Comparison of ENCODE assay signal across 1 cellular context in genomic region chr11:77821349-77821851, GRCh38.
TF ChIP-seq lines count a peak whose summit lies in the region.

No MANE protein-coding gene starts in this region.

TF ChIP-seq in HepG2, 621 proteins besides CTCF, POLR2A, EP300 and RAD21 (continued from another document and continues in another):
- no peak for TF ChIP-seq NFYC (CRISPR knock-in tag; IDR thresholded peaks at IDR 0.05)
- no peak for TF ChIP-seq MAFG (CRISPR knock-in tag; IDR thresholded peaks at IDR 0.05)
- TF ChIP-seq HOXA5 (CRISPR knock-in tag; IDR thresholded peaks at IDR 0.05), result no peak
- TF ChIP-seq GFI1 (CRISPR knock-in tag; IDR thresholded peaks at IDR 0.05; ENCODE audit: borderline replicate concordance), result 0 out of 2 replicates have a peak, but pooled peaks have one; percentile 52
- TF ChIP-seq LCORL (IDR thresholded peaks at IDR 0.05), result no peak
- TF ChIP-seq LCORL (CRISPR knock-in tag; IDR thresholded peaks at IDR 0.05), result 0 out of 2 replicates have a peak, but pooled peaks have one; percentile 7
- no peak for TF ChIP-seq MAFF (IDR thresholded peaks at IDR 0.05; ENCODE audit: low read depth, low read length)
- TF ChIP-seq, protein P1, sequence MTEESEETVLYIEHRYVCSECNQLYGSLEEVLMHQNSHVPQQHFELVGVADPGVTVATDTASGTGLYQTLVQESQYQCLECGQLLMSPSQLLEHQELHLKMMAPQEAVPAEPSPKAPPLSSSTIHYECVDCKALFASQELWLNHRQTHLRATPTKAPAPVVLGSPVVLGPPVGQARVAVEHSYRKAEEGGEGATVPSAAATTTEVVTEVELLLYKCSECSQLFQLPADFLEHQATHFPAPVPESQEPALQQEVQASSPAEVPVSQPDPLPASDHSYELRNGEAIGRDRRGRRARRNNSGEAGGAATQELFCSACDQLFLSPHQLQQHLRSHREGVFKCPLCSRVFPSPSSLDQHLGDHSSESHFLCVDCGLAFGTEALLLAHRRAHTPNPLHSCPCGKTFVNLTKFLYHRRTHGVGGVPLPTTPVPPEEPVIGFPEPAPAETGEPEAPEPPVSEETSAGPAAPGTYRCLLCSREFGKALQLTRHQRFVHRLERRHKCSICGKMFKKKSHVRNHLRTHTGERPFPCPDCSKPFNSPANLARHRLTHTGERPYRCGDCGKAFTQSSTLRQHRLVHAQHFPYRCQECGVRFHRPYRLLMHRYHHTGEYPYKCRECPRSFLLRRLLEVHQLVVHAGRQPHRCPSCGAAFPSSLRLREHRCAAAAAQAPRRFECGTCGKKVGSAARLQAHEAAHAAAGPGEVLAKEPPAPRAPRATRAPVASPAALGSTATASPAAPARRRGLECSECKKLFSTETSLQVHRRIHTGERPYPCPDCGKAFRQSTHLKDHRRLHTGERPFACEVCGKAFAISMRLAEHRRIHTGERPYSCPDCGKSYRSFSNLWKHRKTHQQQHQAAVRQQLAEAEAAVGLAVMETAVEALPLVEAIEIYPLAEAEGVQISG (CRISPR knock-in tag; IDR thresholded peaks at IDR 0.05), result no peak
- TF ChIP-seq, protein P2, sequence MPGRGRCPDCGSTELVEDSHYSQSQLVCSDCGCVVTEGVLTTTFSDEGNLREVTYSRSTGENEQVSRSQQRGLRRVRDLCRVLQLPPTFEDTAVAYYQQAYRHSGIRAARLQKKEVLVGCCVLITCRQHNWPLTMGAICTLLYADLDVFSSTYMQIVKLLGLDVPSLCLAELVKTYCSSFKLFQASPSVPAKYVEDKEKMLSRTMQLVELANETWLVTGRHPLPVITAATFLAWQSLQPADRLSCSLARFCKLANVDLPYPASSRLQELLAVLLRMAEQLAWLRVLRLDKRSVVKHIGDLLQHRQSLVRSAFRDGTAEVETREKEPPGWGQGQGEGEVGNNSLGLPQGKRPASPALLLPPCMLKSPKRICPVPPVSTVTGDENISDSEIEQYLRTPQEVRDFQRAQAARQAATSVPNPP (CRISPR knock-in tag; IDR thresholded peaks at IDR 0.05), result no peak
- TF ChIP-seq, protein P3, sequence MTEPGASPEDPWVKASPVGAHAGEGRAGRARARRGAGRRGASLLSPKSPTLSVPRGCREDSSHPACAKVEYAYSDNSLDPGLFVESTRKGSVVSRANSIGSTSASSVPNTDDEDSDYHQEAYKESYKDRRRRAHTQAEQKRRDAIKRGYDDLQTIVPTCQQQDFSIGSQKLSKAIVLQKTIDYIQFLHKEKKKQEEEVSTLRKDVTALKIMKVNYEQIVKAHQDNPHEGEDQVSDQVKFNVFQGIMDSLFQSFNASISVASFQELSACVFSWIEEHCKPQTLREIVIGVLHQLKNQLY (CRISPR knock-in tag; IDR thresholded peaks at IDR 0.05), result no peak
- TF ChIP-seq HOXA9 (CRISPR knock-in tag; IDR thresholded peaks at IDR 0.05; ENCODE audit: borderline replicate concordance), result no peak
- TF ChIP-seq RFXAP (CRISPR knock-in tag; IDR thresholded peaks at IDR 0.05; ENCODE audit: borderline replicate concordance), result 0 out of 2 replicates have a peak, but pooled peaks have one; percentile 1
- peak; percentile 34 for TF ChIP-seq XRCC5 (optimal IDR thresholded peaks at IDR 0.05; ENCODE audit: low read length)
- TF ChIP-seq KDM5A (IDR thresholded peaks at IDR 0.05; ENCODE audit: borderline replicate concordance, low read length), result no peak
- TF ChIP-seq, protein P4, sequence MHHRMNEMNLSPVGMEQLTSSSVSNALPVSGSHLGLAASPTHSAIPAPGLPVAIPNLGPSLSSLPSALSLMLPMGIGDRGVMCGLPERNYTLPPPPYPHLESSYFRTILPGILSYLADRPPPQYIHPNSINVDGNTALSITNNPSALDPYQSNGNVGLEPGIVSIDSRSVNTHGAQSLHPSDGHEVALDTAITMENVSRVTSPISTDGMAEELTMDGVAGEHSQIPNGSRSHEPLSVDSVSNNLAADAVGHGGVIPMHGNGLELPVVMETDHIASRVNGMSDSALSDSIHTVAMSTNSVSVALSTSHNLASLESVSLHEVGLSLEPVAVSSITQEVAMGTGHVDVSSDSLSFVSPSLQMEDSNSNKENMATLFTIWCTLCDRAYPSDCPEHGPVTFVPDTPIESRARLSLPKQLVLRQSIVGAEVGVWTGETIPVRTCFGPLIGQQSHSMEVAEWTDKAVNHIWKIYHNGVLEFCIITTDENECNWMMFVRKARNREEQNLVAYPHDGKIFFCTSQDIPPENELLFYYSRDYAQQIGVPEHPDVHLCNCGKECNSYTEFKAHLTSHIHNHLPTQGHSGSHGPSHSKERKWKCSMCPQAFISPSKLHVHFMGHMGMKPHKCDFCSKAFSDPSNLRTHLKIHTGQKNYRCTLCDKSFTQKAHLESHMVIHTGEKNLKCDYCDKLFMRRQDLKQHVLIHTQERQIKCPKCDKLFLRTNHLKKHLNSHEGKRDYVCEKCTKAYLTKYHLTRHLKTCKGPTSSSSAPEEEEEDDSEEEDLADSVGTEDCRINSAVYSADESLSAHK (CRISPR knock-in tag; IDR thresholded peaks at IDR 0.05; ENCODE audit: borderline replicate concordance), result no peak
- no peak for TF ChIP-seq PAWR (CRISPR knock-in tag; IDR thresholded peaks at IDR 0.05; ENCODE audit: borderline replicate concordance)
- TF ChIP-seq NONO (IDR thresholded peaks at IDR 0.05), result no peak
- no peak for TF ChIP-seq NONO (CRISPR knock-in tag; conservative IDR thresholded peaks at IDR 0.05)
- no peak for TF ChIP-seq ZNF367 (CRISPR knock-in tag; IDR thresholded peaks at IDR 0.05; ENCODE audit: borderline replicate concordance)
- no peak for TF ChIP-seq SPEN (CRISPR knock-in tag; IDR thresholded peaks at IDR 0.05; ENCODE audit: low read depth)
- 0 out of 2 replicates have a peak, but pooled peaks have one; percentile 13 for TF ChIP-seq MEF2D (CRISPR knock-in tag; IDR thresholded peaks at IDR 0.05)
- peak; percentile 21; the same call in 1 of the 2 replicates for TF ChIP-seq ZNF292 (CRISPR knock-in tag; IDR thresholded peaks at IDR 0.05; ENCODE audit: borderline replicate concordance, low read depth)
- no peak for TF ChIP-seq ZNF225 (CRISPR knock-in tag; IDR thresholded peaks at IDR 0.05)
- TF ChIP-seq CREM (IDR thresholded peaks at IDR 0.05), result 0 out of 2 replicates have a peak, but pooled peaks have one; percentile 3
- TF ChIP-seq CREM (CRISPR knock-in tag; IDR thresholded peaks at IDR 0.05), result no peak
- TF ChIP-seq ZNF430 (CRISPR knock-in tag; IDR thresholded peaks at IDR 0.05), result no peak
- no peak for TF ChIP-seq ISL2 (CRISPR knock-in tag; IDR thresholded peaks at IDR 0.05)
- 0 out of 2 replicates have a peak, but pooled peaks have one; percentile 4 for TF ChIP-seq ZNF317 (CRISPR knock-in tag; IDR thresholded peaks at IDR 0.05)
- 0 out of 2 replicates have a peak, but pooled peaks have one; percentile 5 for TF ChIP-seq ZNF605 (CRISPR knock-in tag; IDR thresholded peaks at IDR 0.05)
- no peak for TF ChIP-seq SMC3 (IDR thresholded peaks at IDR 0.05; ENCODE audit: low read length)
- TF ChIP-seq PAF1 (CRISPR knock-in tag; IDR thresholded peaks at IDR 0.05), result no peak
- no peak for TF ChIP-seq ZIK1 (CRISPR knock-in tag; IDR thresholded peaks at IDR 0.05; ENCODE audit: borderline replicate concordance, low read depth)
- no peak for TF ChIP-seq MAFK (conservative IDR thresholded peaks at IDR 0.05 in 1 of 2, IDR thresholded peaks at IDR 0.05 in 1 of 2; ENCODE audit: low read length in 2 of 2)
- no peak for TF ChIP-seq ZNF282 (IDR thresholded peaks at IDR 0.05; ENCODE audit: partially characterized antibody)
- TF ChIP-seq SSRP1 (CRISPR knock-in tag; IDR thresholded peaks at IDR 0.05), result no peak
- 0 out of 2 replicates have a peak, but pooled peaks have one; percentile 76 for TF ChIP-seq SMAD9 (CRISPR knock-in tag; IDR thresholded peaks at IDR 0.05)
- TF ChIP-seq ZNF121 (CRISPR knock-in tag; IDR thresholded peaks at IDR 0.05), result 0 out of 2 replicates have a peak, but pooled peaks have one; percentile 40
- no peak for TF ChIP-seq DZIP1 (CRISPR knock-in tag; IDR thresholded peaks at IDR 0.05)
- TF ChIP-seq HNF1B (CRISPR knock-in tag; IDR thresholded peaks at IDR 0.05), result no peak
- no peak for TF ChIP-seq ZNF333 (CRISPR knock-in tag; IDR thresholded peaks at IDR 0.05; ENCODE audit: borderline replicate concordance)
- TF ChIP-seq, protein P5, sequence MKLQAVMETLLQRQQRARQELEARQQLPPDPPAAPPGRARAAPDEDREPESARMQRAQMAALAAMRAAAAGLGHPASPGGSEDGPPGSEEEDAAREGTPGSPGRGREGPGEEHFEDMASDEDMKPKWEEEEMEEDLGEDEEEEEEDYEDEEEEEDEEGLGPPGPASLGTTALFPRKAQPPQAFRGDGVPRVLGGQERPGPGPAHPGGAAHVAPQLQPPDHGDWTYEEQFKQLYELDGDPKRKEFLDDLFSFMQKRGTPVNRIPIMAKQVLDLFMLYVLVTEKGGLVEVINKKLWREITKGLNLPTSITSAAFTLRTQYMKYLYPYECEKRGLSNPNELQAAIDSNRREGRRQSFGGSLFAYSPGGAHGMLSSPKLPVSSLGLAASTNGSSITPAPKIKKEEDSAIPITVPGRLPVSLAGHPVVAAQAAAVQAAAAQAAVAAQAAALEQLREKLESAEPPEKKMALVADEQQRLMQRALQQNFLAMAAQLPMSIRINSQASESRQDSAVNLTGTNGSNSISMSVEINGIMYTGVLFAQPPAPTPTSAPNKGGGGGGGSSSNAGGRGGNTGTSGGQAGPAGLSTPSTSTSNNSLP (IDR thresholded peaks at IDR 0.05; ENCODE audit: low read depth, low read length), result no peak
- no peak for TF ChIP-seq RNF2 (conservative IDR thresholded peaks at IDR 0.05; ENCODE audit: low read depth)
- TF ChIP-seq, protein P6, sequence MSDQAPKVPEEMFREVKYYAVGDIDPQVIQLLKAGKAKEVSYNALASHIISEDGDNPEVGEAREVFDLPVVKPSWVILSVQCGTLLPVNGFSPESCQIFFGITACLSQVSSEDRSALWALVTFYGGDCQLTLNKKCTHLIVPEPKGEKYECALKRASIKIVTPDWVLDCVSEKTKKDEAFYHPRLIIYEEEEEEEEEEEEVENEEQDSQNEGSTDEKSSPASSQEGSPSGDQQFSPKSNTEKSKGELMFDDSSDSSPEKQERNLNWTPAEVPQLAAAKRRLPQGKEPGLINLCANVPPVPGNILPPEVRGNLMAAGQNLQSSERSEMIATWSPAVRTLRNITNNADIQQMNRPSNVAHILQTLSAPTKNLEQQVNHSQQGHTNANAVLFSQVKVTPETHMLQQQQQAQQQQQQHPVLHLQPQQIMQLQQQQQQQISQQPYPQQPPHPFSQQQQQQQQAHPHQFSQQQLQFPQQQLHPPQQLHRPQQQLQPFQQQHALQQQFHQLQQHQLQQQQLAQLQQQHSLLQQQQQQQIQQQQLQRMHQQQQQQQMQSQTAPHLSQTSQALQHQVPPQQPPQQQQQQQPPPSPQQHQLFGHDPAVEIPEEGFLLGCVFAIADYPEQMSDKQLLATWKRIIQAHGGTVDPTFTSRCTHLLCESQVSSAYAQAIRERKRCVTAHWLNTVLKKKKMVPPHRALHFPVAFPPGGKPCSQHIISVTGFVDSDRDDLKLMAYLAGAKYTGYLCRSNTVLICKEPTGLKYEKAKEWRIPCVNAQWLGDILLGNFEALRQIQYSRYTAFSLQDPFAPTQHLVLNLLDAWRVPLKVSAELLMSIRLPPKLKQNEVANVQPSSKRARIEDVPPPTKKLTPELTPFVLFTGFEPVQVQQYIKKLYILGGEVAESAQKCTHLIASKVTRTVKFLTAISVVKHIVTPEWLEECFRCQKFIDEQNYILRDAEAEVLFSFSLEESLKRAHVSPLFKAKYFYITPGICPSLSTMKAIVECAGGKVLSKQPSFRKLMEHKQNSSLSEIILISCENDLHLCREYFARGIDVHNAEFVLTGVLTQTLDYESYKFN (CRISPR knock-in tag; conservative IDR thresholded peaks at IDR 0.05), result no peak
- no peak for TF ChIP-seq EEA1 (CRISPR knock-in tag; IDR thresholded peaks at IDR 0.05; ENCODE audit: borderline replicate concordance)
- no peak for TF ChIP-seq SOX13 (IDR thresholded peaks at IDR 0.05)
- no peak for TF ChIP-seq SOX13 (CRISPR knock-in tag; conservative IDR thresholded peaks at IDR 0.05 in 1 of 2, IDR thresholded peaks at IDR 0.05 in 1 of 2)
- TF ChIP-seq GLI4 (CRISPR knock-in tag; IDR thresholded peaks at IDR 0.05; ENCODE audit: borderline replicate concordance), result peak; percentile 82; the same call in 1 of the 2 replicates
- TF ChIP-seq ZNF598 (CRISPR knock-in tag; IDR thresholded peaks at IDR 0.05; ENCODE audit: borderline replicate concordance), result peak; percentile 51; the same call in 1 of the 2 replicates
- TF ChIP-seq NAIF1 (CRISPR knock-in tag; IDR thresholded peaks at IDR 0.05; ENCODE audit: borderline replicate concordance), result peak; percentile 99
